ENCODE assay signal across 30 cellular contexts in genomic region chr5:90658620-90659019, GRCh38.
"Had no signal": no experiment of that assay in that cellular context is flagged by ENCODE, and none has a peak within 500 bp of the region (broad histone marks: within the 10 kb centered on the region; RNA-seq: fewer than 3 reads in every experiment).

No MANE protein-coding gene starts in this region.

- DNase-seq: dorsolateral prefrontal cortex; effector CD4-positive, alpha-beta T cell; foreskin keratinocyte; heart left ventricle; left colon; left ventricle myocardium superior; lower lobe of right lung; mucosa of descending colon; naive B cell; right lobe of liver; small intestine; stimulated activated CD4-positive, alpha-beta T cell treated with anti-CD3 and anti-CD28 coated beads, Interleukin-15, amount 100 ng/mL, for 24 hours; stimulated activated CD4-positive, alpha-beta T cell treated with anti-CD3 and anti-CD28 coated beads, Interleukin-2, amount 100 ng/mL, for 48 hours; stimulated activated naive B cell treated with anti-CD40 and anti-IgM and Interleukin-4, amounts not matched to agents 10 μg/mL and 1 μg/mL and 100 μg/mL, for 72 hours; upper lobe of left lung had no signal

- H3K9me3 ChIP-seq: esophagus muscularis mucosa, gastroesophageal sphincter, heart left ventricle, lower lobe of right lung, mucosa of descending colon, neutrophil, right lobe of liver, thoracic aorta, tibial nerve, upper lobe of left lung had no signal

- FAIRE-seq: colon, islet of Langerhans, small intestine, urothelium cell line had no signal

- H3K4me1 Mint-ChIP-seq: naive B cell, neural crest cell had no signal

- H3K4me2 ChIP-seq: hepatocyte had no signal

- H2AFZ ChIP-seq: hepatocyte, parathyroid adenoma had no signal

- H3K36me3 ChIP-seq: esophagus muscularis mucosa, gastroesophageal sphincter, heart left ventricle, neutrophil, right lobe of liver, thoracic aorta, tibial nerve, upper lobe of left lung had no signal

- H3K27ac Mint-ChIP-seq: naive B cell; natural killer cell treated with Interleukin-12 subunit alpha and Interleukin-12 subunit beta and Interleukin-15 and Interleukin-18, amount 100 ng/mL, for 72 hours; progenitor cell of endocrine pancreas; stimulated activated naive B cell treated with anti-CD40 and anti-IgM and Interleukin-4, amounts not matched to agents 10 μg/mL and 1 μg/mL and 100 μg/mL, for 72 hours; stimulated activated naive CD8-positive, alpha-beta T cell treated with anti-CD3 and anti-CD28 coated beads, Interleukin-15, Interleukin-2, amounts not matched to agents 100 ng/mL and 50 ng/mL, for 24 hours had no signal

- ATAC-seq: foreskin keratinocyte; gastroesophageal sphincter; heart left ventricle; left colon; left ventricle myocardium superior; lower lobe of right lung; mucosa of descending colon; natural killer cell treated with Interleukin-12 subunit alpha and Interleukin-12 subunit beta and Interleukin-15 and Interleukin-18, amount 100 ng/mL, for 72 hours; right lobe of liver; stimulated activated naive B cell treated with anti-CD40 and anti-IgM and Interleukin-4, amounts not matched to agents 10 μg/mL and 1 μg/mL and 100 μg/mL, for 72 hours had no signal

- H3K4me3 ChIP-seq: dorsolateral prefrontal cortex, esophagus muscularis mucosa, gastroesophageal sphincter, heart left ventricle, hepatocyte, lower lobe of right lung, mucosa of descending colon, right lobe of liver, thoracic aorta, tibial nerve, upper lobe of left lung had no signal

- H3K4me3 Mint-ChIP-seq: naive B cell; natural killer cell treated with Interleukin-12 subunit alpha and Interleukin-12 subunit beta and Interleukin-15 and Interleukin-18, amount 100 ng/mL, for 72 hours; neural crest cell; stimulated activated naive B cell treated with anti-CD40 and anti-IgM and Interleukin-4, amounts not matched to agents 10 μg/mL and 1 μg/mL and 100 μg/mL, for 72 hours; stimulated activated naive CD8-positive, alpha-beta T cell treated with anti-CD3 and anti-CD28 coated beads, Interleukin-15, Interleukin-2, amounts not matched to agents 100 ng/mL and 50 ng/mL, for 24 hours had no signal

- H3K27ac ChIP-seq: dorsolateral prefrontal cortex, epithelial cell of prostate, esophagus muscularis mucosa, foreskin keratinocyte, gastroesophageal sphincter, heart left ventricle, hepatocyte, lower lobe of right lung, neutrophil, parathyroid adenoma, right lobe of liver, thoracic aorta, tibial nerve, upper lobe of left lung had no signal

- H3K9me3 Mint-ChIP-seq: natural killer cell treated with Interleukin-12 subunit alpha and Interleukin-12 subunit beta and Interleukin-15 and Interleukin-18, amount 100 ng/mL, for 72 hours; neural crest cell; stimulated activated naive B cell treated with anti-CD40 and anti-IgM and Interleukin-4, amounts not matched to agents 10 μg/mL and 1 μg/mL and 100 μg/mL, for 72 hours; stimulated activated naive CD8-positive, alpha-beta T cell treated with anti-CD3 and anti-CD28 coated beads, Interleukin-15, Interleukin-2, amounts not matched to agents 100 ng/mL and 50 ng/mL, for 24 hours had no signal

- H3K9ac ChIP-seq: parathyroid adenoma had no signal

- H3K36me3 Mint-ChIP-seq: naive B cell; natural killer cell treated with Interleukin-12 subunit alpha and Interleukin-12 subunit beta and Interleukin-15 and Interleukin-18, amount 100 ng/mL, for 72 hours; stimulated activated naive B cell treated with anti-CD40 and anti-IgM and Interleukin-4, amounts not matched to agents 10 μg/mL and 1 μg/mL and 100 μg/mL, for 72 hours had no signal

- H3K27me3 ChIP-seq: dorsolateral prefrontal cortex, esophagus muscularis mucosa, foreskin keratinocyte, gastroesophageal sphincter, heart left ventricle, hepatocyte, neutrophil, right lobe of liver, tibial nerve, upper lobe of left lung had no signal

- H3K27me3 Mint-ChIP-seq: natural killer cell treated with Interleukin-12 subunit alpha and Interleukin-12 subunit beta and Interleukin-15 and Interleukin-18, amount 100 ng/mL, for 72 hours; progenitor cell of endocrine pancreas; stimulated activated naive B cell treated with anti-CD40 and anti-IgM and Interleukin-4, amounts not matched to agents 10 μg/mL and 1 μg/mL and 100 μg/mL, for 72 hours had no signal

- H3K4me1 ChIP-seq: esophagus muscularis mucosa, foreskin keratinocyte, gastroesophageal sphincter, heart left ventricle, lower lobe of right lung, parathyroid adenoma, right lobe of liver, tibial nerve, upper lobe of left lung had no signal

- H3K79me2 ChIP-seq: hepatocyte, parathyroid adenoma had no signal
